8 cellular contexts compared by ENCODE assay signal in genomic region chr19:3094638-3095374, GRCh38. TPM values are rescaled to one million over a fixed set of nuclear protein-coding genes. Genes with fewer than 3 reads are reported as not detected.
DNase-seq lines count a peak whose midpoint lies in the region; ATAC-seq, FAIRE-seq and TF ChIP-seq lines count a peak whose summit lies in the region.

No MANE protein-coding gene starts in this region.

- DNase-seq in A549 (ENCODE audit: low read depth in 1 of 2, low spot score in 1 of 2) (no peak), OCI-M1 (lab: John Stamatoyannopoulos, UW) (peak; percentile 6), body of pancreas (peak in 2 of 4 donors; percentile 33 to 39), lower lobe of right lung (no peak)

- TF ChIP-seq RAD21 in A549 (conservative IDR thresholded peaks at IDR 0.05 in 1 of 2, IDR thresholded peaks at IDR 0.05 in 1 of 2) = no peak

- H3K27me3 ChIP-seq in body of pancreas (no peaks in the 10 kb centered on the region), lower lobe of right lung (ENCODE audit: low read depth) (no peaks in the 10 kb centered on the region), thymus (ENCODE audit: control insufficient read depth, insufficient read depth) (peaks cover 8% of the 10 kb centered on the region)

- ATAC-seq in A549 (peak; percentile 23 to 32; a peak in 4 of 6 replicates), GM19397 (IDR thresholded peaks at IDR 0.05; ENCODE audit: unreplicated experiment) (peak; percentile 6), body of pancreas (no peak), lower lobe of right lung (no peak), GM21529 (IDR thresholded peaks at IDR 0.05; ENCODE audit: unreplicated experiment) (no peak), GM18519 (IDR thresholded peaks at IDR 0.05; ENCODE audit: low FRiP score, unreplicated experiment) (no peak)

- H3K9me3 ChIP-seq in A549 = no peaks in the 10 kb centered on the region
- no peaks in the 10 kb centered on the region for H3K9me3 ChIP-seq in body of pancreas
- no peaks in the 10 kb centered on the region for H3K9me3 ChIP-seq in lower lobe of right lung
- no peaks in the 10 kb centered on the region for H3K9me3 ChIP-seq in thymus (ENCODE audit: control insufficient read depth)

- no peak for FAIRE-seq in A549 (lab: Jason Lieb, UNC)

- TF ChIP-seq CTCF in A549 (IDR thresholded peaks at IDR 0.05) = no peak
- TF ChIP-seq CTCF in body of pancreas (IDR thresholded peaks at IDR 0.05) = no peak
- no peak for TF ChIP-seq CTCF in lower lobe of right lung (IDR thresholded peaks at IDR 0.05)

- H3K4me1 ChIP-seq in A549 = peaks cover 10% of the 10 kb centered on the region; the same call in 2 of the 3 replicates
- peaks cover 53% of the 10 kb centered on the region for H3K4me1 ChIP-seq in body of pancreas
- H3K4me1 ChIP-seq in lower lobe of right lung = peaks cover 52% of the 10 kb centered on the region
- peaks cover 31% of the 10 kb centered on the region for H3K4me1 ChIP-seq in thymus (ENCODE audit: control insufficient read depth, insufficient read depth, low read length)

- H3K36me3 ChIP-seq in body of pancreas (replicated peaks in 1 of 2; ENCODE audit: insufficient read depth in 1 of 2, low read depth in 2 of 2) (no peaks in the 10 kb centered on the region), lower lobe of right lung (no peaks in the 10 kb centered on the region), thymus (ENCODE audit: control insufficient read depth, insufficient read depth) (no peaks in the 10 kb centered on the region)

- H3K4me3 ChIP-seq in A549 = peak overlapping the region; percentile 94
- H3K4me3 ChIP-seq in body of pancreas = peak overlapping the region; percentile 84 to 91
- peak overlapping the region; percentile 94 for H3K4me3 ChIP-seq in lower lobe of right lung
- H3K4me3 ChIP-seq in thymus (ENCODE audit: low read length) = peak overlapping the region; percentile 81

- intact Hi-C loops in body of pancreas (cut with DNase I) = no loop called here
- intact Hi-C loops in lower lobe of right lung (cut with DNase I) = no loop called here

- POLR2A ChIA-PET in A549 (lab: Yijun Ruan, JAX) = interaction anchor here (0.5 kb wide), 1 partner anchor 258 kb away, joined by 3 read pairs; no protein-coding TSS in a partner anchor

- H3K27ac ChIP-seq in A549 (peak overlapping the region; percentile 82 to 90), body of pancreas (peak overlapping the region; percentile 30 to 83 (median 74)), lower lobe of right lung (peak overlapping the region; percentile 87), thymus (ENCODE audit: low read depth) (peak overlapping the region; percentile 15)

- peak overlapping the region; percentile 96 for H3K4me2 ChIP-seq in A549

- no peak for TF ChIP-seq EP300 in A549 (IDR thresholded peaks at IDR 0.05)

- CTCF ChIA-PET in A549 (lab: Yijun Ruan, JAX) = interaction anchor here (3.0 kb wide), 1 partner anchor 10 kb away, joined by 15 read pairs; no protein-coding TSS in a partner anchor

- 6% methylated on average over 5 of the region's 48 CpGs for WGBS in A549 (ENCODE audit: missing lambda C conversion rate)
- 0 to 2% methylated on average over 1 to 25 of the region's 48 CpGs for WGBS in body of pancreas, 2 donors
- 4% methylated on average over 48 of the region's 48 CpGs for WGBS in thymus

- TF ChIP-seq POLR2A in A549 (IDR thresholded peaks at IDR 0.05; ENCODE audit: low read length) (no peak), body of pancreas (IDR thresholded peaks at IDR 0.05) (no peak)

TF ChIP-seq in A549, 52 proteins besides CTCF, POLR2A, EP300 and RAD21:
- TF ChIP-seq E2F6 (IDR thresholded peaks at IDR 0.05; ENCODE audit: borderline replicate concordance, low read depth) (no peak), TFCP2L1 (CRISPR knock-in tag; IDR thresholded peaks at IDR 0.05) (no peak), ZSCAN20 (CRISPR knock-in tag; IDR thresholded peaks at IDR 0.05) (no peak), HOXB13 (CRISPR knock-in tag; IDR thresholded peaks at IDR 0.05; ENCODE audit: low read depth) (no peak), SREBF2 (IDR thresholded peaks at IDR 0.05) (no peak), POLR2AphosphoS2 (conservative IDR thresholded peaks at IDR 0.05; ENCODE audit: low read length) (no peak), CBX8 (IDR thresholded peaks at IDR 0.05) (no peak), HES2 (IDR thresholded peaks at IDR 0.05) (no peak), HDAC2 (IDR thresholded peaks at IDR 0.05) (no peak), PHF8 (IDR thresholded peaks at IDR 0.05; ENCODE audit: borderline replicate concordance, low read depth) (no peak), ELK1 (IDR thresholded peaks at IDR 0.05; ENCODE audit: low read depth, low read length) (no peak), FOSB (CRISPR knock-in tag; IDR thresholded peaks at IDR 0.05) (no peak), CBX2 (IDR thresholded peaks at IDR 0.05; ENCODE audit: borderline replicate concordance, low read depth) (no peak), TP53 (CRISPR knock-in tag; IDR thresholded peaks at IDR 0.05) (no peak), HOXB5 (CRISPR knock-in tag; IDR thresholded peaks at IDR 0.05) (no peak), MAX (IDR thresholded peaks at IDR 0.05) (no peak), RARB (CRISPR knock-in tag; IDR thresholded peaks at IDR 0.05) (no peak)
- TF ChIP-seq, protein P1, sequence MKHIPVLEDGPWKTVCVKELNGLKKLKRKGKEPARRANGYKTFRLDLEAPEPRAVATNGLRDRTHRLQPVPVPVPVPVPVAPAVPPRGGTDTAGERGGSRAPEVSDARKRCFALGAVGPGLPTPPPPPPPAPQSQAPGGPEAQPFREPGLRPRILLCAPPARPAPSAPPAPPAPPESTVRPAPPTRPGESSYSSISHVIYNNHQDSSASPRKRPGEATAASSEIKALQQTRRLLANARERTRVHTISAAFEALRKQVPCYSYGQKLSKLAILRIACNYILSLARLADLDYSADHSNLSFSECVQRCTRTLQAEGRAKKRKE (CRISPR knock-in tag; IDR thresholded peaks at IDR 0.05; ENCODE audit: low read depth) = no peak

RNA-seq across cellular contexts. Expression of gene GNA11, which starts 0.6 kb away (rescaled TPM):
- 5.5 and 8.6 TPM in 2 replicates for polyA plus RNA-seq in A549 (2011; rRNA removed)
- polyA plus RNA-seq in A549 (2012; cell fraction: cytosol; rRNA removed) = 24.3 and 29.2 TPM in 2 replicates
- 26.9 and 28.9 TPM in 2 replicates for polyA plus RNA-seq in A549 (2012; cell fraction: nucleus; rRNA removed)
- polyA plus RNA-seq in A549 (2017; fragmentation: RNase III; extraction: RNeasy Plus Mini Kit Qiagen cat#74134 plus additional on column Dnase treatment) = 29.0 to 32.8 TPM (median 30.5 TPM) in 3 replicates
- 6.7 and 19.2 TPM in 2 replicates for polyA minus RNA-seq in A549 (2011; rRNA and poly(A)+ RNA removed)
- total RNA-seq in body of pancreas = 10 to 100 TPM; 27.2 to 37.2 TPM
- total RNA-seq in lower lobe of right lung = 60.6 TPM
- 18.4 TPM for polyA plus RNA-seq in thymus

RNA-seq across cellular contexts. Expression of gene TLE5, which starts 32.5 kb away (rescaled TPM):
- 171 and 183 TPM in 2 replicates for polyA plus RNA-seq in A549 (2011; rRNA removed)
- 223 and 303 TPM in 2 replicates for polyA plus RNA-seq in A549 (2012; cell fraction: cytosol; rRNA removed)
- polyA plus RNA-seq in A549 (2012; cell fraction: nucleus; rRNA removed) = 251 and 276 TPM in 2 replicates
- 191 to 231 TPM (median 216 TPM) in 3 replicates for polyA plus RNA-seq in A549 (2017; fragmentation: RNase III; extraction: RNeasy Plus Mini Kit Qiagen cat#74134 plus additional on column Dnase treatment)
- polyA minus RNA-seq in A549 (2011; rRNA and poly(A)+ RNA removed) = 235 and 240 TPM in 2 replicates
- total RNA-seq in body of pancreas = 100 to 1,000 TPM; 166 to 254 TPM
- total RNA-seq in lower lobe of right lung = 413 TPM
- 540 TPM for polyA plus RNA-seq in thymus

RNA-seq across cellular contexts. Expression of gene GNA15, which starts 41.0 kb away (rescaled TPM):
- 0.06 and 0.07 TPM in 2 replicates for polyA plus RNA-seq in A549 (2011; rRNA removed)
- polyA plus RNA-seq in A549 (2012; cell fraction: cytosol; rRNA removed) = 0.07 and 0.10 TPM in 2 replicates
- polyA plus RNA-seq in A549 (2012; cell fraction: nucleus; rRNA removed) = 0.16 TPM in 1 of 2 replicates, not detected in the other
- 0.04 TPM in 1 of 3 replicates, not detected in the others for polyA plus RNA-seq in A549 (2017; fragmentation: RNase III; extraction: RNeasy Plus Mini Kit Qiagen cat#74134 plus additional on column Dnase treatment)
- not detected in 2 replicates for polyA minus RNA-seq in A549 (2011; rRNA and poly(A)+ RNA removed)
- total RNA-seq in body of pancreas = 1 to 10 TPM; 1.6 to 2.6 TPM
- 24.2 TPM for total RNA-seq in lower lobe of right lung
- polyA plus RNA-seq in thymus = 21.8 TPM

Comparison
In these comparisons a context has a peak if more than half of its experiments do, and no peak if none do; other contexts are left out.
1. ATAC-seq: peak in A549 (2 of 2) and GM19397 (single experiment); none in body of pancreas (single experiment), lower lobe of right lung (0 of 2), GM21529 (single experiment) and GM18519 (single experiment).
2. H3K27ac ChIP-seq: peak in every context shown above with its lines; median percentile 87 in lower lobe of right lung; 86 in A549; 74 in body of pancreas; 15 in thymus.
3. Peak in every context shown above with its lines, with median percentiles within 50 percentile points of each other: H3K4me3 ChIP-seq.